In the genomic region with DNA sequence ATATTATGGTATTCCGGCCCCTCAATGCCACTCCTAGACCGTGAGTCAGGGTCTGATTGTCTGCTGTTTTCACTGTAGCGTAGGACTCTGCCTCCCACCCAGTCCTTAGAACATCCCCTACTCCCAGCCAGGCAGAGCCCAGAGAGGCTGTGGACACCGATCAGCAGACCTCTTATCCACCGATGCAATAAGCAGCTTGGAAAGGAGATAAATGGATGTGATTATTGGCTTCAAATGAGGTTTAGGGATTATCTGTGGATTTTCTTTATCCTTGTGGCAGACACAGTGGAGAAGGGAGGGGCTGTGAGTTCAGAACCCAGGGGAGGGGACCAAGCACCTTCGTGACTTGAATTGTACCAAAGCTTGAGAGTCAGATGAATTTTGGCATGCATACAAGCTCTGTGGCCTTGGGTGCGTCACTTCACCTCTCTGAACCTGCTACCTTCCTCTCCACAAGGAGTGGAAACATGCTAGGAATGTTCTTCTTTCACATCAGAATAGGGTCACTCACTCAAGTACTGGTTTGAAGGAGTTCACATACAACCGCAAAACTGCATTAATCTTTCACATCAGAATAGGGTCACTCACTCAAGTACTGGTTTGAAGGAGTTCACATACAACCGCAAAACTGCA, we compare ENCODE assay signal across 30 cellular contexts.
"Had no signal": no experiment of that assay in that cellular context is flagged by ENCODE, and none has a peak within 500 bp of the region (broad histone marks: within the 10 kb centered on the region; RNA-seq: fewer than 3 reads in every experiment).

No MANE protein-coding gene starts in this region.

- H3K9me3 ChIP-seq: ascending aorta had no signal

- H3K4me1 ChIP-seq: ascending aorta had no signal

- H3K27me3 ChIP-seq: ascending aorta had no signal

- ATAC-seq: activated CD4-positive, alpha-beta T cell treated with anti-CD3 and anti-CD28 coated beads for 36 hours; activated CD4-positive, CD25-positive, alpha-beta regulatory T cell treated with anti-CD3 and anti-CD28 coated beads, Interleukin-2, amount 50 U/mL, for 24 hours; activated CD8-positive, alpha-beta memory T cell treated with anti-CD3 and anti-CD28 coated beads, Interleukin-2, amount 10 ng/mL, durations not matched to agents 7 days and 5 days; activated CD8-positive, alpha-beta T cell treated with anti-CD3 and anti-CD28 coated beads, Interleukin-2, amount 10 ng/mL, durations not matched to agents 7 days and 5 days; activated naive CD8-positive, alpha-beta T cell treated with anti-CD3 and anti-CD28 coated beads, Interleukin-2, amount 50 U/mL, for 24 hours; WTC11 had no signal

- H3K36me3 ChIP-seq: ascending aorta, cardiac muscle cell had no signal

- H3K27ac ChIP-seq: ascending aorta, cardiac muscle cell, VCaP had no signal

- H3K4me3 ChIP-seq: ascending aorta, cardiac muscle cell had no signal

- DNase-seq: activated CD4-positive, alpha-beta memory T cell treated with anti-CD3 and anti-CD28 coated beads, Interleukin-2, amount 10 ng/mL, durations not matched to agents 7 days and 5 days; activated CD4-positive, alpha-beta T cell treated with anti-CD3 and anti-CD28 coated beads for 1 hour; activated CD4-positive, alpha-beta T cell treated with anti-CD3 and anti-CD28 coated beads for 36 hours; activated CD4-positive, alpha-beta T cell treated with anti-CD3 and anti-CD28 coated beads for 48 hours; activated CD4-positive, alpha-beta T cell treated with anti-CD3 and anti-CD28 coated beads, Interleukin-2, amount 10 ng/mL, durations not matched to agents 7 days and 5 days; activated CD4-positive, alpha-beta T cell treated with anti-CD3 and anti-CD28 coated beads, Interleukin-2, amount 50 U/mL, for 48 hours; activated CD4-positive, CD25-positive, alpha-beta regulatory T cell; activated CD8-positive, alpha-beta memory T cell treated with anti-CD3 and anti-CD28 coated beads for 24 hours; activated CD8-positive, alpha-beta memory T cell treated with anti-CD3 and anti-CD28 coated beads, Interleukin-2, amount 10 ng/mL, durations not matched to agents 7 days and 5 days; activated CD8-positive, alpha-beta memory T cell treated with anti-CD3 and anti-CD28 coated beads, Interleukin-2, amount 50 U/mL, for 48 hours; activated CD8-positive, alpha-beta T cell treated with anti-CD3 and anti-CD28 coated beads, Interleukin-2, amount 10 ng/mL, durations not matched to agents 7 days and 5 days; activated effector memory CD4-positive, alpha-beta T cell treated with Interleukin-2 at 50 U/mL for 16 hours; activated gamma-delta T cell; activated naive CD4-positive, alpha-beta T cell treated with anti-CD3 and anti-CD28 coated beads, Interleukin-2, amount 10 ng/mL, durations not matched to agents 7 days and 5 days; activated naive CD4-positive, alpha-beta T cell treated with Interleukin-2 at 50 U/mL for 16 hours; activated naive CD8-positive, alpha-beta T cell treated with anti-CD3 and anti-CD28 coated beads, Interleukin-2, amount 10 ng/mL, durations not matched to agents 7 days and 5 days; activated naive CD8-positive, alpha-beta T cell treated with anti-CD3 and anti-CD28 coated beads, Interleukin-2, amount 50 U/mL, for 24 hours; activated T-cell treated with anti-CD3 and anti-CD28 coated beads, Interleukin-2, amount 50 U/mL, for 24 hours; activated T-cell treated with anti-CD3 and anti-CD28 coated beads, Interleukin-2, amount 50 U/mL, for 48 hours; amygdala; anterior cingulate cortex; caudate nucleus; cerebellar nuclear complex; T-helper 2 cell; T-helper 9 cell had no signal
